In the genomic region with DNA sequence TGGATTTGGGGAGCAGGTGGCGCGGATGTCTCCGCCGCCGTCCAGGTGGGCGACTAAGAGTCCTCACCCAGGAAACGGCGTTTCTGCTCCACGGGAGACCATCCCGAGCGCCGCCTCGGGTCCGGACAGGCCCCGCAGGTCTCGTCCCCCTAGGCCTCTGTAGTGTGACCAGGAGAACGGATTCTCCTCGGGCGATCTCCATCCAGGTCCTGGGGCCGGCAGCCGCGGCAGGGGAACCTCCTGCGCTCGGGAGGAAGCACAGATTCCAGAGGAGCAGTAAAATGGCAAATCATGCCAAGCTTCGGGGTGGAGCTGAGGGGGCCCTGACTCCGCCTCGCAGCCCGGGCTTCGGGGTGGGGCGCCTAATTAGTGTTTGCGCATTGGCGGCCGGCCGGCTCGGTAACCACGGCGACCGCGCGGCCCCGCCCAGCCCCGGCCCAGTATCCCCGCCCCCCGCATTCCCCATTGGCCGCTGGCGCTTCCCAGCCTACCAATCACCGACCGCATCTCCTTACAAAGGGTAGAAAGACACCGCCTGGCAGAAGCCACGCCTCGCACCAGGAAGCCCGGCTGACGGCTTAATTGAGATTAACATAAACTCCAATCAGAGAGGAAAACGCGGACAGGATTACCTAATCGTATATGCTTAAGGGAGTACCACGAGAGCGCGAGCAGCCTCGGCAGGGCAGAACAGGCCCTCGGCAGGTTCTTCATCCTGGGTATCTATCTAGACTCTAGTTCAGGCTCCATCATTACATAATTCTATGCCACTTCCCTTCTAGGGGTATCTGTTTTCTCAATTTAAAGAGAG, we compare ENCODE assay signal across 8 cellular contexts.
A peak's percentile ranks its signal among the peaks of the same experiment; 100 is the strongest.
DNase-seq lines count a peak whose midpoint lies in the region; ATAC-seq and TF ChIP-seq lines count a peak whose summit lies in the region.

No MANE protein-coding gene starts in this region.

- H3K4me3 ChIP-seq in Peyer's patch (peak overlapping the region; percentile 66 to 99 (median 82)), esophagus muscularis mucosa (peak overlapping the region; percentile 78 to 97 (median 86)), muscle layer of colon (ENCODE audit: low read depth in 1 of 2, low read length in 2 of 2) (peak overlapping the region; percentile 75 to 81)

- ATAC-seq in GM21786 (IDR thresholded peaks at IDR 0.05; ENCODE audit: unreplicated experiment): peak; percentile 90

- DNase-seq in DMS79 treated with DMSO at 0.1 percent for 48 hours (lab: John Stamatoyannopoulos, UW) (peak; percentile 81), Peyer's patch (peak; percentile 94 to 98 (median 98)), activated T-helper 1 cell treated with Interleukin-2 at 50 U/mL for 16 hours (ENCODE audit: low read depth) (peak; percentile 92), esophagus muscularis mucosa (ENCODE audit: extremely low spot score) (peak; percentile 99)
- DNase-seq in stimulated activated CD8-positive, alpha-beta memory T cell treated with anti-CD3 and anti-CD28 coated beads, Interleukin-7, amount 100 ng/mL, for 1 hour (ENCODE audit: low read depth in 2 of 2): peak; percentile 88

- peaks cover 0 to 11% (median 0%) of the 10 kb centered on the region in 4 donors for H3K4me1 ChIP-seq in Peyer's patch
- H3K4me1 ChIP-seq in esophagus muscularis mucosa: peaks cover 26 to 41% (median 38%) of the 10 kb centered on the region in 4 donors
- H3K4me1 ChIP-seq in muscle layer of colon (ENCODE audit: insufficient read depth, low read length): peaks cover 28% of the 10 kb centered on the region

- H3K36me3 ChIP-seq in KOPT-K1 (ENCODE audit: insufficient read depth, low read length) (no peaks in the 10 kb centered on the region), Peyer's patch (no peaks in the 10 kb centered on the region), esophagus muscularis mucosa (no peaks in the 10 kb centered on the region), muscle layer of colon (ENCODE audit: insufficient read depth, low read length) (no peaks in the 10 kb centered on the region)

- H3K9me3 ChIP-seq in KOPT-K1 (ENCODE audit: insufficient read depth, low read length, poor library complexity, severe bottlenecking): no peaks in the 10 kb centered on the region
- no peaks in the 10 kb centered on the region for H3K9me3 ChIP-seq in Peyer's patch
- no peaks in the 10 kb centered on the region for H3K9me3 ChIP-seq in esophagus muscularis mucosa
- H3K9me3 ChIP-seq in muscle layer of colon (ENCODE audit: low read length): no peaks in the 10 kb centered on the region

- intact Hi-C loops in esophagus muscularis mucosa (cut with DNase I): loop anchor here (5.0 to 10.0 kb wide), 4 partner anchors 53 to 725 kb away; a partner anchor contains a TSS

- TF ChIP-seq EP300 in esophagus muscularis mucosa (IDR thresholded peaks at IDR 0.05): no peak

- H3K27ac ChIP-seq in KOPT-K1 (ENCODE audit: low read depth, low read length, poor library complexity, severe bottlenecking): peak overlapping the region; percentile 71
- H3K27ac ChIP-seq in Peyer's patch: peak overlapping the region; percentile 85 to 99 (median 92)
- peak overlapping the region; percentile 89 to 97 (median 96) for H3K27ac ChIP-seq in esophagus muscularis mucosa (replicated peaks in 1 of 4)
- H3K27ac ChIP-seq in muscle layer of colon (ENCODE audit: low read depth, low read length): peak overlapping the region; percentile 94

- no peak for TF ChIP-seq CTCF in Peyer's patch (IDR thresholded peaks at IDR 0.05)
- TF ChIP-seq CTCF in esophagus muscularis mucosa (IDR thresholded peaks at IDR 0.05): no peak

- TF ChIP-seq POLR2A in Peyer's patch (IDR thresholded peaks at IDR 0.05): peak; percentile 85 to 95
- peak; percentile 95 for TF ChIP-seq POLR2A in esophagus muscularis mucosa (IDR thresholded peaks at IDR 0.05; ENCODE audit: low read depth)

- H3K9ac ChIP-seq in muscle layer of colon (ENCODE audit: low read length): peak overlapping the region; percentile 80

- H3K27me3 ChIP-seq in Peyer's patch: no peaks in the 10 kb centered on the region
- H3K27me3 ChIP-seq in esophagus muscularis mucosa: no peaks in the 10 kb centered on the region
- no peaks in the 10 kb centered on the region for H3K27me3 ChIP-seq in muscle layer of colon (ENCODE audit: control insufficient read depth in 1 of 2, insufficient read depth in 2 of 2, low read length in 2 of 2)

- 0% methylated on average over 9 of the region's 61 CpGs for WGBS in esophagus muscularis mucosa

Comparison
In these comparisons a context has a peak if more than half of its experiments do, and no peak if none do; other contexts are left out.
1. Peak in every context shown above with its lines: DNase-seq, ATAC-seq, H3K4me3 ChIP-seq and H3K27ac ChIP-seq.